ENCODE assay signal across 8 cellular contexts in the genomic region with DNA sequence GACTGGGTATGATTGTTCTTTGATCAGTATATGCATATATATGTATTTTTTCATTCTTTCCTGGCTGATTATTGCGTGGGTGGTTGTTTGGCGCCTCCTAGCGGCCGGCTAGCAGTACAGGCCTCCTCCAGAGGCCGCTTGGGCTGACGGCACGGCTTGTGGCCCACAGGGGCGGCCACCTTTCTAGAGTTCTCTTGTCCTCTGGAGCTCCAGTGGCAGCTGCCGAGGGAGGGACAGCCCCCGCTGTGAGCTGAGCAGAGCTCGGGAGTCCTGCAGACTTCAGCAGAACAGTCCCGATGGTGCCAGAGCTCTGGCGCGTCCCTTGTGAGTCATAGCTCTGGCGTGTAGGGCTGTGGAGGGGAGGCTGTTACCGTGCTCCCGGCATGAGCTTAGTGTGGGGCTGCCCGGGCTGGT. TPM values are rescaled to one million over a fixed set of nuclear protein-coding genes. Genes with fewer than 3 reads are reported as not detected.
DNase-seq lines count a peak whose midpoint lies in the region; ATAC-seq and TF ChIP-seq lines count a peak whose summit lies in the region.

No MANE protein-coding gene starts in this region.

- H3K4me1 Mint-ChIP-seq in activated T-cell treated with anti-CD3 and anti-CD28 coated beads, Interleukin-2, amount 50 U/mL, for 24 hours (ENCODE audit: low read depth) = peaks cover 3% of the 10 kb centered on the region

- H3K27me3 Mint-ChIP-seq in activated T-cell treated with anti-CD3 and anti-CD28 coated beads, Interleukin-2, amount 50 U/mL, for 24 hours = no peaks in the 10 kb centered on the region

- no peaks in the 10 kb centered on the region for H3K27me3 ChIP-seq in foreskin keratinocyte
- H3K27me3 ChIP-seq in prostate gland (replicated peaks; ENCODE audit: insufficient read depth) = no peaks in the 10 kb centered on the region
- no peaks in the 10 kb centered on the region for H3K27me3 ChIP-seq in uterus

- H3K4me3 ChIP-seq in prostate gland (no peak overlapping the region), uterus (no peak overlapping the region)

- H3K9me3 ChIP-seq in prostate gland (no peaks in the 10 kb centered on the region), uterus (no peaks in the 10 kb centered on the region)

- intact Hi-C loops in prostate gland (cut with DNase I) (loop anchor here (5.0 kb wide), 1 partner anchor 214 kb away; no protein-coding TSS in a partner anchor), uterus (cut with DNase I; ENCODE audit: low total_unique reads) (no loop called here)

- H3K27ac Mint-ChIP-seq in activated T-cell treated with anti-CD3 and anti-CD28 coated beads, Interleukin-2, amount 50 U/mL, for 24 hours = no peak overlapping the region

- H3K9me3 Mint-ChIP-seq in activated T-cell treated with anti-CD3 and anti-CD28 coated beads, Interleukin-2, amount 50 U/mL, for 24 hours = no peaks in the 10 kb centered on the region

- TF ChIP-seq POLR2A in prostate gland (IDR thresholded peaks at IDR 0.05) (no peak), uterus (IDR thresholded peaks at IDR 0.05) (no peak)

- peak; percentile 56 for TF ChIP-seq CTCF in foreskin keratinocyte (conservative IDR thresholded peaks at IDR 0.05)
- TF ChIP-seq CTCF in prostate gland (IDR thresholded peaks at IDR 0.05) = peak; percentile 39 to 68 (median 62)
- TF ChIP-seq CTCF in uterus (IDR thresholded peaks at IDR 0.05) = peak; percentile 65 to 82 (median 74)

- no peak overlapping the region for H3K27ac ChIP-seq in foreskin keratinocyte
- H3K27ac ChIP-seq in prostate gland = no peak overlapping the region
- H3K27ac ChIP-seq in uterus = peak overlapping the region; percentile 28 to 50

- ATAC-seq in foreskin keratinocyte = peak; percentile 27
- no peak for ATAC-seq in HG03342 (IDR thresholded peaks at IDR 0.05; ENCODE audit: unreplicated experiment)
- no peak for ATAC-seq in GM21526 (IDR thresholded peaks at IDR 0.05; ENCODE audit: low FRiP score, unreplicated experiment)

- no peaks in the 10 kb centered on the region for H3K4me1 ChIP-seq in foreskin keratinocyte
- H3K4me1 ChIP-seq in prostate gland (replicated peaks) = no peaks in the 10 kb centered on the region
- no peaks in the 10 kb centered on the region for H3K4me1 ChIP-seq in uterus

- no peak overlapping the region for H3K4me3 Mint-ChIP-seq in activated T-cell treated with anti-CD3 and anti-CD28 coated beads, Interleukin-2, amount 50 U/mL, for 24 hours

- no peaks in the 10 kb centered on the region for H3K36me3 Mint-ChIP-seq in activated T-cell treated with anti-CD3 and anti-CD28 coated beads, Interleukin-2, amount 50 U/mL, for 24 hours (ENCODE audit: low read depth)

- WGBS in prostate gland = 71% methylated on average over 18 of the region's 18 CpGs

- H3K36me3 ChIP-seq in prostate gland = no peaks in the 10 kb centered on the region
- H3K36me3 ChIP-seq in uterus = no peaks in the 10 kb centered on the region

- peak; percentile 75 for DNase-seq in EH (ENCODE audit: low read depth)
- peak; percentile 47 for DNase-seq in NCI-H748 (lab: John Stamatoyannopoulos, UW; ENCODE audit: unreplicated experiment)
- DNase-seq in activated T-cell treated with anti-CD3 and anti-CD28 coated beads, Interleukin-2, amount 50 U/mL, for 24 hours = peak; percentile 77
- peak in 1 of 2 donors; percentile 13 for DNase-seq in foreskin keratinocyte
- DNase-seq in prostate gland (ENCODE audit: low spot score) = no peak
- DNase-seq in uterus = peak; percentile 62 to 64

RNA-seq across cellular contexts. Expression of a gene that starts 22.5 kb away (rescaled TPM):
- total RNA-seq in foreskin keratinocyte = 2.5 and 4.0 TPM in 2 replicates
- polyA plus RNA-seq in foreskin keratinocyte = 0.88 and 1.4 TPM in 2 replicates
- 10 to 100 TPM; 22.7 TPM for total RNA-seq in prostate gland
- 10 to 100 TPM in 3 of 4 donors, 1 to 10 TPM in 1; 3.3 to 17.0 (median 15.9) TPM for total RNA-seq in uterus

Comparison
In these comparisons a context has a peak if more than half of its experiments do, and no peak if none do; other contexts are left out.
1. H3K27ac ChIP-seq: peak in uterus (2 of 2); none in foreskin keratinocyte (single experiment) and prostate gland (0 of 2).
2. Peak in every context shown above with its lines, with median percentiles within 50 percentile points of each other: CTCF ChIP-seq.